ENCODE assay signal across 25 cellular contexts in the genomic region with DNA sequence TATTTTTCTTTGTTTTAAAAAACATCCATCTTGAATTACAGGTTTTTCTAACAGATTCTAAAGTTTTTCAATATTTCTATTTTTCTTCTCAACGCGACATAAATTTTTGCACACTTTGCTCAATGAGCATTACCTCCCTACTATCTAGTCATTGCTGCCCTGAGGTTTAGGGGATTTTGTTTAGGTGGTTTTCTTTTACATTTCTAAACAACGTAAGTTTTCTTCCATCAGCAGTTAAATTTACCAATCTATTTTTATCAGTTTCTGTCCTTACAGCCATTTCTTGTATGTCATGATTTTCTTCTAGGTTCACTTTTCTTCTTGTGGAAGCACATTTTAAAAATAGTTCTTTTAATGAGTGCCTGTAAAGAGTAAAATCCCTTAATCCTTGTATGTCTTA. TPM values are rescaled to one million over a fixed set of nuclear protein-coding genes. Genes with fewer than 3 reads are reported as not detected.
A peak's percentile ranks its signal among the peaks of the same experiment; 100 is the strongest.
DNase-seq lines count a peak whose midpoint lies in the region; ATAC-seq, FAIRE-seq and TF ChIP-seq lines count a peak whose summit lies in the region.
"Had no signal": no experiment of that assay in that cellular context is flagged by ENCODE, and none has a peak within 500 bp of the region (broad histone marks: within the 10 kb centered on the region; RNA-seq: fewer than 3 reads in every experiment).

No MANE protein-coding gene starts in this region.

- TF ChIP-seq CTCF in GM13976 (IDR thresholded peaks at IDR 0.05; ENCODE audit: borderline replicate concordance, control extremely low read depth, extremely low read depth, insufficient read depth, missing control alignments) (no peak), MM.1S (IDR thresholded peaks at IDR 0.05; ENCODE audit: low read length) (no peak), GM12878 (IDR thresholded peaks at IDR 0.05 in 2 of 3, conservative IDR thresholded peaks at IDR 0.05 in 1 of 3; ENCODE audit: control insufficient read depth in 2 of 3, extremely low read depth in 1 of 3, insufficient read depth in 1 of 3, low read depth in 3 of 3, low read length in 3 of 3) (no peak), Caco-2 (IDR thresholded peaks at IDR 0.05; ENCODE audit: insufficient read depth in 1 of 2, low read depth in 1 of 2, low read length in 1 of 2, severe bottlenecking in 1 of 2, unreplicated experiment in 1 of 2) (no peak)

- H3K27me3 Mint-ChIP-seq in Caco-2 (ENCODE audit: insufficient read depth, unreplicated experiment) = peaks cover 5% of the 10 kb centered on the region
- H3K27me3 Mint-ChIP-seq: CD4-positive, alpha-beta T cell; CD8-positive, alpha-beta memory T cell had no signal

- H4K20me1 ChIP-seq in MM.1S (ENCODE audit: insufficient read depth, low read length) (no peaks in the 10 kb centered on the region), GM12878 (ENCODE audit: control insufficient read depth, insufficient read depth) (no peaks in the 10 kb centered on the region), GM23248 (ENCODE audit: insufficient read depth) (no peaks in the 10 kb centered on the region)
- H4K20me1 ChIP-seq: BLaER1 treated with 17β-estradiol and CSF1 and Interleukin-3, amounts not matched to agents 10 nM and 100 nM had no signal

- no peak overlapping the region for H2AFZ ChIP-seq in MM.1S (ENCODE audit: low read length)
- H2AFZ ChIP-seq in GM12878 (ENCODE audit: control insufficient read depth, low read depth, low read length) = no peak overlapping the region
- H2AFZ ChIP-seq in GM23248 = no peak overlapping the region

- H3K27me3 ChIP-seq in MM.1S (replicated peaks; ENCODE audit: insufficient read depth, low read length) (no peaks in the 10 kb centered on the region), GM12878 (replicated peaks in 1 of 2; ENCODE audit: control insufficient read depth in 2 of 2, insufficient read depth in 2 of 2, low read length in 1 of 2) (no peaks in the 10 kb centered on the region; a peak in 1 of 4 replicates), GM23248 (replicated peaks; ENCODE audit: insufficient read depth) (peaks cover 41% of the 10 kb centered on the region), Caco-2 (replicated peaks; ENCODE audit: control insufficient read depth, insufficient read depth, low read length) (no peaks in the 10 kb centered on the region)
- H3K27me3 ChIP-seq: BE2C; BLaER1 treated with 17β-estradiol and CSF1 and Interleukin-3, amounts not matched to agents 10 nM and 100 nM had no signal

- no peaks in the 10 kb centered on the region for H3K9me3 Mint-ChIP-seq in stimulated activated effector memory CD8-positive, alpha-beta T cell treated with anti-CD3 and anti-CD28 coated beads, Interleukin-12 subunit alpha, Interleukin-12 subunit beta, amount 100 ng/mL, for 72 hours
- H3K9me3 Mint-ChIP-seq in Caco-2 (ENCODE audit: unreplicated experiment) = no peaks in the 10 kb centered on the region
- H3K9me3 Mint-ChIP-seq: CD4-positive, alpha-beta T cell; CD8-positive, alpha-beta memory T cell; HFFc6 had no signal

- in situ Hi-C loops in GM13976 (cut with MboI; ENCODE audit: low sequenced_read_pairs, unreplicated experiment) = no loop called here
- in situ Hi-C loops in GM12878 (cut with MboI) = no loop called here
- in situ Hi-C loops in GM23248 (cut with MboI) = no loop called here

- no peaks in the 10 kb centered on the region for H3K79me2 ChIP-seq in MM.1S (ENCODE audit: low read length)
- no peaks in the 10 kb centered on the region for H3K79me2 ChIP-seq in GM12878 (ENCODE audit: control insufficient read depth, insufficient read depth, low read length)
- H3K79me2 ChIP-seq in GM23248 (ENCODE audit: insufficient read depth) = no peaks in the 10 kb centered on the region

- H3K4me3 Mint-ChIP-seq in stimulated activated effector memory CD8-positive, alpha-beta T cell treated with anti-CD3 and anti-CD28 coated beads, Interleukin-12 subunit alpha, Interleukin-12 subunit beta, amount 100 ng/mL, for 72 hours = no peak overlapping the region
- no peak overlapping the region for H3K4me3 Mint-ChIP-seq in Caco-2 (ENCODE audit: unreplicated experiment)
- H3K4me3 Mint-ChIP-seq: CD14-positive monocyte; CD4-positive, alpha-beta T cell; CD8-positive, alpha-beta memory T cell; HFFc6 had no signal

- peak; percentile 16 to 34; a peak in 1 of 4 replicates for TF ChIP-seq EP300 in GM12878 (IDR thresholded peaks at IDR 0.05; ENCODE audit: borderline replicate concordance in 1 of 2, control insufficient read depth in 1 of 2, low read depth in 2 of 2, low read length in 2 of 2)

- peak overlapping the region; percentile 45; the same call in 1 of the 2 replicates for H3K9ac ChIP-seq in MM.1S (ENCODE audit: low read length)
- no peak overlapping the region for H3K9ac ChIP-seq in GM12878 (ENCODE audit: control insufficient read depth, insufficient read depth, low read length)
- H3K9ac ChIP-seq in GM23248 = no peak overlapping the region
- H3K9ac ChIP-seq: BLaER1 treated with 17β-estradiol and CSF1 and Interleukin-3, amounts not matched to agents 10 nM and 100 nM had no signal

- H3F3A ChIP-seq in MM.1S (ENCODE audit: insufficient read depth, low read length) (peaks cover 26% of the 10 kb centered on the region), GM23248 (ENCODE audit: insufficient read depth) (no peaks in the 10 kb centered on the region)

- H3K9me3 ChIP-seq in MM.1S (replicated peaks; ENCODE audit: insufficient read depth, low read length) (no peaks in the 10 kb centered on the region), GM12878 (replicated peaks; ENCODE audit: control insufficient read depth, insufficient read depth, low read length) (no peaks in the 10 kb centered on the region), GM23248 (ENCODE audit: low read depth) (no peaks in the 10 kb centered on the region), Caco-2 (no peaks in the 10 kb centered on the region)
- H3K9me3 ChIP-seq: A549, BE2C, HAP-1 had no signal

- intact Hi-C loops in GM12878 (cut with micrococcal nuclease; ENCODE audit: unreplicated experiment) (no loop called here), Caco-2 (cut with micrococcal nuclease; ENCODE audit: unreplicated experiment) (no loop called here)

- H3K4me1 ChIP-seq in MM.1S (ENCODE audit: low read length) (peaks cover 54% of the 10 kb centered on the region), GM12878 (ENCODE audit: control insufficient read depth, insufficient read depth, low read length) (peaks cover 24% of the 10 kb centered on the region), GM23248 (ENCODE audit: insufficient read depth) (no peaks in the 10 kb centered on the region), Caco-2 (no peaks in the 10 kb centered on the region)
- H3K4me1 ChIP-seq: A549, BE2C, HAP-1 had no signal

- TF ChIP-seq RAD21 in GM12878 (IDR thresholded peaks at IDR 0.05; ENCODE audit: insufficient read depth, low read depth, low read length) = no peak

- ATAC-seq in GM12878 = peak; percentile 60
- ATAC-seq in stimulated activated effector memory CD8-positive, alpha-beta T cell treated with anti-CD3 and anti-CD28 coated beads, Interleukin-12 subunit alpha, Interleukin-12 subunit beta, amount 100 ng/mL, for 72 hours = no peak
- no peak for ATAC-seq in GM21381 (IDR thresholded peaks at IDR 0.05; ENCODE audit: unreplicated experiment)
- ATAC-seq: A549 had no signal

- SMC1A ChIA-PET in GM12878 (lab: Charles Lee; ENCODE audit: uncharacterized antibody, unreplicated experiment) = interaction anchor here (1.1 to 2.9 kb wide), 5 partner anchors 10 to 88 kb away, joined by 3 to 11 read pairs (median 4); no protein-coding TSS in a partner anchor

- RAD21 ChIA-PET in GM12878 (lab: Charles Lee; ENCODE audit: unreplicated experiment) = interaction anchor here (1.1 to 1.8 kb wide), 2 partner anchors 17 to 65 kb away, joined by 4 to 5 read pairs; no protein-coding TSS in a partner anchor

- H3K4me3 ChIP-seq in MM.1S (ENCODE audit: low read length) (no peak overlapping the region; the same call in 1 of the 2 replicates), GM12878 (peak overlapping the region; percentile 7; the same call in 1 of the 2 replicates), GM23248 (no peak overlapping the region), Caco-2 (ENCODE audit: low read depth, low read length) (no peak overlapping the region)
- H3K4me3 ChIP-seq: A549; BLaER1 treated with 17β-estradiol and CSF1 and Interleukin-3, amounts not matched to agents 10 nM and 100 nM; HAP-1 had no signal

- peaks cover 36% of the 10 kb centered on the region for H3K4me1 Mint-ChIP-seq in stimulated activated effector memory CD8-positive, alpha-beta T cell treated with anti-CD3 and anti-CD28 coated beads, Interleukin-12 subunit alpha, Interleukin-12 subunit beta, amount 100 ng/mL, for 72 hours
- no peaks in the 10 kb centered on the region for H3K4me1 Mint-ChIP-seq in Caco-2 (ENCODE audit: low read depth, unreplicated experiment)

- WGBS in GM12878 (ENCODE audit: insufficient coverage, insufficient replicate concordance, low lambda C conversion rate, missing lambda C conversion rate) = 49% methylated on average over 3 of the region's 3 CpGs
- 80 to 86% methylated on average over 3 of the region's 3 CpGs for WGBS in GM23248 (ENCODE audit: low coverage in 1 of 2, low lambda C conversion rate in 2 of 2, missing lambda C conversion rate in 2 of 2), 2 experiments

- H3K36me3 ChIP-seq in MM.1S (replicated peaks; ENCODE audit: insufficient read depth, low read length) (no peaks in the 10 kb centered on the region), GM12878 (ENCODE audit: control insufficient read depth in 2 of 2, insufficient read depth in 2 of 2, low read length in 1 of 2) (no peaks in the 10 kb centered on the region), GM23248 (ENCODE audit: low read depth) (no peaks in the 10 kb centered on the region), Caco-2 (ENCODE audit: control insufficient read depth, insufficient read depth, low read length) (no peaks in the 10 kb centered on the region)
- H3K36me3 ChIP-seq: BE2C; BLaER1 treated with 17β-estradiol and CSF1 and Interleukin-3, amounts not matched to agents 10 nM and 100 nM; HAP-1 had no signal

- H3K4me2 ChIP-seq in MM.1S (ENCODE audit: low read depth, low read length) = peak overlapping the region; percentile 52; the same call in 1 of the 2 replicates
- H3K4me2 ChIP-seq in GM12878 (ENCODE audit: control insufficient read depth, insufficient read depth) = no peak overlapping the region
- H3K4me2 ChIP-seq in GM23248 (ENCODE audit: unreplicated experiment) = no peak overlapping the region
- H3K4me2 ChIP-seq: A549 had no signal

- peak overlapping the region; percentile 88 for H3K27ac ChIP-seq in MM.1S (ENCODE audit: low read length)
- no peak overlapping the region for H3K27ac ChIP-seq in GM12878 (ENCODE audit: control insufficient read depth, insufficient read depth)
- H3K27ac ChIP-seq in GM23248 = no peak overlapping the region
- H3K27ac ChIP-seq: A549 had no signal

- no peak for FAIRE-seq in GM12878 (lab: Jason Lieb, UNC)
- FAIRE-seq: A549, G401.6, GM19239, H54 had no signal

- H3K9me2 ChIP-seq in MM.1S (replicated peaks; ENCODE audit: insufficient read depth, low read length) (no peaks in the 10 kb centered on the region), GM23248 (ENCODE audit: insufficient read depth) (no peaks in the 10 kb centered on the region)

- DNase-seq in GM13976 (ENCODE audit: low spot score) (peak; percentile 37), MM.1S (peak; percentile 89), GM12878 (ENCODE audit: low read depth, low spot score) (no peak), GM23248 (no peak), Caco-2 (no peak)
- no peak for DNase-seq in stimulated activated effector memory CD8-positive, alpha-beta T cell treated with anti-CD3 and anti-CD28 coated beads, Interleukin-12 subunit alpha, Interleukin-12 subunit beta, amount 100 ng/mL, for 72 hours (ENCODE audit: low spot score in 2 of 2)
- DNase-seq: 8988T; ACHN; AML-193; BE2C; Calu3; CD4-positive, alpha-beta T cell; CD8-positive, alpha-beta memory T cell; DMS153; DND-41; GOT3; HFFc6 had no signal

- BruUV-seq in GM12878 (replicated peaks; lab: Mats Ljungman, UMichigan) = no TSS peak
- BruUV-seq in Caco-2 (replicated peaks; lab: Mats Ljungman, UMichigan) = no TSS peak

- POLR2A ChIA-PET in GM12878 (lab: Charles Lee) = interaction anchor here (0.5 kb wide), 1 partner anchor 1695 kb away, joined by 4 read pairs; no protein-coding TSS in a partner anchor
- POLR2A ChIA-PET in Caco-2 (lab: Charles Lee) = no interaction called here

- H3K27ac Mint-ChIP-seq in stimulated activated effector memory CD8-positive, alpha-beta T cell treated with anti-CD3 and anti-CD28 coated beads, Interleukin-12 subunit alpha, Interleukin-12 subunit beta, amount 100 ng/mL, for 72 hours = peak overlapping the region; percentile 48
- H3K27ac Mint-ChIP-seq in Caco-2 (ENCODE audit: unreplicated experiment) = no peak overlapping the region
- H3K27ac Mint-ChIP-seq: CD14-positive monocyte; CD4-positive, alpha-beta T cell; HFFc6 had no signal

- TF ChIP-seq POLR2A in GM12878 (IDR thresholded peaks at IDR 0.05; ENCODE audit: low read depth, low read length) = no peak

- H3K36me3 Mint-ChIP-seq in stimulated activated effector memory CD8-positive, alpha-beta T cell treated with anti-CD3 and anti-CD28 coated beads, Interleukin-12 subunit alpha, Interleukin-12 subunit beta, amount 100 ng/mL, for 72 hours = peaks cover 4% of the 10 kb centered on the region
- H3K36me3 Mint-ChIP-seq in Caco-2 (ENCODE audit: insufficient read depth, unreplicated experiment) = no peaks in the 10 kb centered on the region
- H3K36me3 Mint-ChIP-seq: CD14-positive monocyte; CD8-positive, alpha-beta memory T cell had no signal

- CTCF ChIA-PET in GM12878 (lab: Yijun Ruan, JAX) = interaction anchor here (1.3 to 8.5 kb wide), 3 partner anchors 11 to 91 kb away, joined by 5 to 71 read pairs (median 6); a partner anchor contains a TSS
- CTCF ChIA-PET in Caco-2 (lab: Charles Lee) = no interaction called here

RNA-seq across cellular contexts. Expression of a gene that starts 49.2 kb away (rescaled TPM):
- not detected in 2 replicates for total RNA-seq in GM12878 (2013; cell fraction: nucleolus; rRNA removed)
- total RNA-seq in GM12878 (2014; rRNA removed) = 3.6 and 4.4 TPM in 2 replicates
- 4.3 and 4.4 TPM in 2 replicates for total RNA-seq in GM12878 (2014; rRNA removed; fragmentation: Illumina TruSeq; extraction: Trizol)
- 2.5 and 3.5 TPM in 2 replicates for total RNA-seq in GM12878 (2021)
- 0.18 TPM for polyA plus RNA-seq in GM12878 (2011; ENCODE audit: low read depth)
- polyA plus RNA-seq in GM12878 (2011; rRNA removed) = not detected in 2 replicates
- polyA plus RNA-seq in GM12878 (2011; cell fraction: cytosol; rRNA removed) = not detected in 2 replicates
- not detected in 2 replicates for polyA plus RNA-seq in GM12878 (2011; cell fraction: nucleus; rRNA removed)
- polyA plus RNA-seq in GM12878 (2012) = 0.32 and 0.80 TPM in 2 replicates
- 3.6 and 4.1 TPM in 2 replicates for polyA plus RNA-seq in GM12878 (2014; fragmentation: Illumina TruSeq; extraction: Trizol)
- polyA plus RNA-seq in GM12878 (2014; fragmentation: Nextera tagmentation; extraction: Ambion mirVana) = 1 to 10 TPM; 2.5 to 4.7 TPM
- 2.1 and 2.7 TPM in 2 replicates for polyA plus RNA-seq in GM12878 (2014; rRNA removed)
- polyA plus RNA-seq in GM12878 (2016; fragmentation: Nextera tagmentation; extraction: Ambion mirVana) = 1 to 10 TPM; 1.9 to 2.7 TPM
- not detected in 2 replicates for polyA minus RNA-seq in GM12878 (2011; rRNA and poly(A)+ RNA removed)
- not detected in 2 replicates for polyA minus RNA-seq in GM12878 (2011; cell fraction: cytosol; rRNA and poly(A)+ RNA removed)
- not detected in 2 replicates for polyA minus RNA-seq in GM12878 (2011; cell fraction: nucleus; rRNA and poly(A)+ RNA removed)
- not detected in 2 replicates for total RNA-seq in GM23248 (2014; rRNA removed; shearing (Covaris generic))
- not detected in 2 replicates for polyA plus RNA-seq in GM23248 (2016; fragmentation: Nextera tagmentation; extraction: Ambion mirVana)
- total RNA-seq in Caco-2 (2022) = not detected in 2 replicates
- total RNA-seq: Calu3, HFFc6 had no signal
- polyA plus RNA-seq: A549 had no signal

Comparison
In these comparisons a context has a peak if more than half of its experiments do, and no peak if none do; other contexts are left out.
1. DNase-seq: peak in GM13976 (single experiment) and MM.1S (single experiment); none in GM12878 (single experiment), stimulated activated effector memory CD8-positive, alpha-beta T cell treated with anti-CD3 and anti-CD28 coated beads, Interleukin-12 subunit alpha, Interleukin-12 subunit beta, amount 100 ng/mL, for 72 hours (0 of 2), GM23248 (single experiment) and Caco-2 (0 of 2).